Comparison of ENCODE assay signal across 8 cellular contexts in genomic region chr1:61081135-61081636, GRCh38. TPM values are rescaled to one million over a fixed set of nuclear protein-coding genes. Genes with fewer than 3 reads are reported as not detected.
DNase-seq lines count a peak whose midpoint lies in the region; ATAC-seq and TF ChIP-seq lines count a peak whose summit lies in the region.

No MANE protein-coding gene starts in this region.

- no peak overlapping the region for H3K27ac Mint-ChIP-seq in Caco-2 (ENCODE audit: unreplicated experiment)

- in situ Hi-C loops in GM13976 (cut with MboI; ENCODE audit: low sequenced_read_pairs, unreplicated experiment) = no loop called here

- H3K4me1 ChIP-seq in Caco-2 = no peaks in the 10 kb centered on the region
- peaks cover 35% of the 10 kb centered on the region for H3K4me1 ChIP-seq in endocrine pancreas (ENCODE audit: control insufficient read depth, insufficient read depth, low read length)
- peaks cover 5% of the 10 kb centered on the region for H3K4me1 ChIP-seq in ovary (ENCODE audit: insufficient read depth)

- peak overlapping the region; percentile 64 for H3K4me3 Mint-ChIP-seq in Caco-2 (ENCODE audit: unreplicated experiment)

- ATAC-seq in HG03520 (IDR thresholded peaks at IDR 0.05; ENCODE audit: unreplicated experiment) = no peak
- no peak for ATAC-seq in HG02938 (IDR thresholded peaks at IDR 0.05; ENCODE audit: unreplicated experiment)

- peaks cover 8% of the 10 kb centered on the region for H3K36me3 Mint-ChIP-seq in Caco-2 (ENCODE audit: insufficient read depth, unreplicated experiment)

- peak overlapping the region; percentile 61 for H3K9ac ChIP-seq in endocrine pancreas (ENCODE audit: control insufficient read depth, insufficient read depth, low read length)

- BruUV-seq in Caco-2 (replicated peaks; lab: Mats Ljungman, UMichigan) = no TSS peak

- peak overlapping the region; percentile 55; the same call in 1 of the 2 replicates for H3K4me3 ChIP-seq in Caco-2 (ENCODE audit: low read depth, low read length)
- peak overlapping the region; percentile 67 for H3K4me3 ChIP-seq in endocrine pancreas (ENCODE audit: control insufficient read depth, insufficient read depth, low read length)
- H3K4me3 ChIP-seq in ovary = peak overlapping the region; percentile 71

- CTCF ChIA-PET in Caco-2 (lab: Charles Lee) = no interaction called here

- no peaks in the 10 kb centered on the region for H3K4me1 Mint-ChIP-seq in Caco-2 (ENCODE audit: low read depth, unreplicated experiment)

- no peaks in the 10 kb centered on the region for H3K27me3 ChIP-seq in Caco-2 (replicated peaks; ENCODE audit: control insufficient read depth, insufficient read depth, low read length)
- H3K27me3 ChIP-seq in endocrine pancreas (ENCODE audit: control insufficient read depth, insufficient read depth, low read length) = no peaks in the 10 kb centered on the region
- H3K27me3 ChIP-seq in ovary = no peaks in the 10 kb centered on the region

- WGBS in ovary, 3 donors = 1 to 2% (median 2%) methylated on average over 6 of the region's 6 CpGs

- intact Hi-C loops in Caco-2 (cut with micrococcal nuclease; ENCODE audit: unreplicated experiment) (no loop called here), ovary (cut with DNase I) (loop anchor here in 3 of 4 donors (5.0 to 10.0 kb wide), 2 partner anchors 101 to 104 kb away; no protein-coding TSS in a partner anchor)

- no peaks in the 10 kb centered on the region for H3K9me3 Mint-ChIP-seq in Caco-2 (ENCODE audit: unreplicated experiment)

- H3K27ac ChIP-seq in ovary = peak overlapping the region; percentile 59 to 70

- no peak for TF ChIP-seq EP300 in ovary (IDR thresholded peaks at IDR 0.05)

- H3K36me3 ChIP-seq in Caco-2 (ENCODE audit: control insufficient read depth, insufficient read depth, low read length) (no peaks in the 10 kb centered on the region), endocrine pancreas (ENCODE audit: control insufficient read depth, insufficient read depth, low read length) (no peaks in the 10 kb centered on the region), ovary (no peaks in the 10 kb centered on the region)

- DNase-seq in Caco-2 = no peak
- peak; percentile 54 for DNase-seq in NCI-H748 (lab: John Stamatoyannopoulos, UW; ENCODE audit: unreplicated experiment)
- no peak for DNase-seq in ovary
- DNase-seq in medulla oblongata (ENCODE audit: extremely low spot score) = no peak
- DNase-seq in GM13976 (ENCODE audit: low spot score) = no peak

- H3K9me3 ChIP-seq in Caco-2 = no peaks in the 10 kb centered on the region
- H3K9me3 ChIP-seq in endocrine pancreas (ENCODE audit: control insufficient read depth, low read length) = no peaks in the 10 kb centered on the region
- H3K9me3 ChIP-seq in ovary = no peaks in the 10 kb centered on the region

- TF ChIP-seq CTCF in Caco-2 (IDR thresholded peaks at IDR 0.05; ENCODE audit: insufficient read depth in 1 of 2, low read depth in 1 of 2, low read length in 1 of 2, severe bottlenecking in 1 of 2, unreplicated experiment in 1 of 2) (no peak), ovary (IDR thresholded peaks at IDR 0.05) (no peak), GM13976 (IDR thresholded peaks at IDR 0.05; ENCODE audit: borderline replicate concordance, control extremely low read depth, extremely low read depth, insufficient read depth, missing control alignments) (no peak)

- H3K27me3 Mint-ChIP-seq in Caco-2 (ENCODE audit: insufficient read depth, unreplicated experiment) = peaks cover 3% of the 10 kb centered on the region

- no peak for TF ChIP-seq POLR2A in ovary (IDR thresholded peaks at IDR 0.05)

- POLR2A ChIA-PET in Caco-2 (lab: Charles Lee) = no interaction called here

RNA-seq across cellular contexts. Expression of gene NFIA, which starts 1.2 kb away (rescaled TPM):
- total RNA-seq in Caco-2 (2022) (1.4 and 2.3 TPM in 2 replicates), ovary (100 to 1,000 TPM in 2 of 7 donors, 10 to 100 TPM in 5; 34.0 to 115 (median 90.8) TPM)
- polyA plus RNA-seq in ovary = 10 to 100 TPM; 11.8 to 23.5 TPM

Comparison
In these comparisons a context has a peak if more than half of its experiments do, and no peak if none do; other contexts are left out.
1. RNA of gene NFIA, which starts 1.2 kb away (total RNA-seq): 34.0 to 115 TPM in ovary; 1.4 to 2.3 TPM in Caco-2; every median in the first group is over 10 times any median in the second.
2. Peak in every context shown above with its lines, with median percentiles within 50 percentile points of each other: H3K4me3 ChIP-seq.